Comparison of ENCODE assay signal across 14 cellular contexts in the genomic region with DNA sequence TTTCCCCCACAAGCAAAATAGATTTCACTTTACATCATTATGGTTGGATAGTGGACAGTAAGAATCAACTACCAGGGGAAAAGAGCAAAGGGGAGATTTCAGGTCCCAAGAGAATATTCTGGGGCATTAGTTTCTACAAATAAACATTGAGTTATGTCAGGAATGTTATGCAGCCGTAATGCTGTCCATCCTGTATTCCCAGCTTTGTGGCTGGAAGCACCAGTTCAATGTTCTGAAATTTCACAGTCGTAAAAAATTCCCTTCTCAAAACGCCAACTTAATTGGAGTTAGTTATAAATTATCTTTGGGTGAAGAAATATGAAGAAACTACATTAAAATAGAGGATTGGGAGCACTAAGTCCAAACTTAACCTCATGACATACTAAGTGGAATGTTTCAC.
DNase-seq lines count a peak whose midpoint lies in the region; ATAC-seq, FAIRE-seq and TF ChIP-seq lines count a peak whose summit lies in the region.
"Had no signal": no experiment of that assay in that cellular context is flagged by ENCODE, and none has a peak within 500 bp of the region (broad histone marks: within the 10 kb centered on the region; RNA-seq: fewer than 3 reads in every experiment).

No MANE protein-coding gene starts in this region.

- TF ChIP-seq CTCF in fibroblast of mammary gland (conservative IDR thresholded peaks at IDR 0.05; ENCODE audit: control insufficient read depth, insufficient read depth, low read depth, low read length) (no peak), pancreas (IDR thresholded peaks at IDR 0.05) (no peak), psoas muscle (IDR thresholded peaks at IDR 0.05) (no peak), spleen (IDR thresholded peaks at IDR 0.05 in 8 of 11, conservative IDR thresholded peaks at IDR 0.05 in 3 of 11) (no peak)

- no peak overlapping the region for H3K27ac ChIP-seq in pancreas
- H3K27ac ChIP-seq in psoas muscle, result no peak overlapping the region
- H3K27ac ChIP-seq in spleen, result peak overlapping the region in 3 of 8 donors; percentile 9 to 30 (median 26)
- H3K27ac ChIP-seq: KMS-11 had no signal

- WGBS in pancreas, 2 donors, result 19 to 21% methylated on average over 3 of the region's 3 CpGs
- WGBS in psoas muscle, 3 donors, result 2 to 11% (median 10%) methylated on average over 3 of the region's 3 CpGs
- 53 to 73% (median 69%) methylated on average over 3 of the region's 3 CpGs for WGBS in spleen, 5 donors

- H3K27me3 ChIP-seq in pancreas, result no peaks in the 10 kb centered on the region
- no peaks in the 10 kb centered on the region for H3K27me3 ChIP-seq in psoas muscle (ENCODE audit: insufficient read depth in 3 of 3, low read length in 2 of 3)
- H3K27me3 ChIP-seq in spleen (replicated peaks in 1 of 7), result no peaks in the 10 kb centered on the region

- DNase-seq in Daoy (ENCODE audit: low read depth) (peak; percentile 3), RCC 7860 (ENCODE audit: low spot score) (no peak), fibroblast of mammary gland (ENCODE audit: low read depth) (peak; percentile 37), pancreas (no peak), NCI-H2227 (lab: John Stamatoyannopoulos, UW; ENCODE audit: unreplicated experiment) (no peak), psoas muscle (no peak), spleen (no peak), AML-193 (lab: John Stamatoyannopoulos, UW) (no peak)
- DNase-seq: activated CD4-positive, alpha-beta T cell treated with anti-CD3 and anti-CD28 coated beads for 48 hours; activated naive CD4-positive, alpha-beta T cell; DMS 273 treated with DMSO at 0.1 percent for 48 hours; left cardiac atrium; retina had no signal

- H3K4me1 ChIP-seq in pancreas (peaks cover 0 to 4% (median 0%) of the 10 kb centered on the region in 3 donors), psoas muscle (no peaks in the 10 kb centered on the region), spleen (no peaks in the 10 kb centered on the region)

- intact Hi-C loops in pancreas (cut with DNase I) (no loop called here), psoas muscle (cut with DNase I) (no loop called here), spleen (cut with DNase I; ENCODE audit: low total_unique reads) (no loop called here)

- ATAC-seq in pancreas (peak in 3 of 4 donors; percentile 22 to 61 (median 44)), psoas muscle (no peak)

- TF ChIP-seq POLR2A in spleen (IDR thresholded peaks at IDR 0.05), result no peak

- no peak overlapping the region for H3K4me3 ChIP-seq in fibroblast of mammary gland (ENCODE audit: control insufficient read depth, low read depth, low read length)
- H3K4me3 ChIP-seq in pancreas, result no peak overlapping the region
- no peak overlapping the region for H3K4me3 ChIP-seq in psoas muscle
- H3K4me3 ChIP-seq in spleen, result no peak overlapping the region

- H3K36me3 ChIP-seq in pancreas (no peaks in the 10 kb centered on the region), psoas muscle (ENCODE audit: insufficient read depth in 1 of 2, low read depth in 1 of 2) (no peaks in the 10 kb centered on the region), spleen (no peaks in the 10 kb centered on the region)

- H3K9me3 ChIP-seq in pancreas (no peaks in the 10 kb centered on the region), psoas muscle (no peaks in the 10 kb centered on the region), spleen (peaks cover 0 to 5% (median 0%) of the 10 kb centered on the region in 8 donors)

- FAIRE-seq in RCC 7860 (lab: Jason Lieb, UNC) (peak; percentile 39), pancreas (lab: Jason Lieb, UNC) (no peak)

Comparison
In these comparisons a context has a peak if more than half of its experiments do, and no peak if none do; other contexts are left out.
1. DNase-seq: peak in Daoy (single experiment) and fibroblast of mammary gland (single experiment); none in RCC 7860 (single experiment), pancreas (0 of 6), NCI-H2227 (single experiment), psoas muscle (0 of 2), spleen (single experiment) and AML-193 (0 of 2).
2. ATAC-seq: peak in pancreas (3 of 4); none in psoas muscle (0 of 4).